In the genomic region with DNA sequence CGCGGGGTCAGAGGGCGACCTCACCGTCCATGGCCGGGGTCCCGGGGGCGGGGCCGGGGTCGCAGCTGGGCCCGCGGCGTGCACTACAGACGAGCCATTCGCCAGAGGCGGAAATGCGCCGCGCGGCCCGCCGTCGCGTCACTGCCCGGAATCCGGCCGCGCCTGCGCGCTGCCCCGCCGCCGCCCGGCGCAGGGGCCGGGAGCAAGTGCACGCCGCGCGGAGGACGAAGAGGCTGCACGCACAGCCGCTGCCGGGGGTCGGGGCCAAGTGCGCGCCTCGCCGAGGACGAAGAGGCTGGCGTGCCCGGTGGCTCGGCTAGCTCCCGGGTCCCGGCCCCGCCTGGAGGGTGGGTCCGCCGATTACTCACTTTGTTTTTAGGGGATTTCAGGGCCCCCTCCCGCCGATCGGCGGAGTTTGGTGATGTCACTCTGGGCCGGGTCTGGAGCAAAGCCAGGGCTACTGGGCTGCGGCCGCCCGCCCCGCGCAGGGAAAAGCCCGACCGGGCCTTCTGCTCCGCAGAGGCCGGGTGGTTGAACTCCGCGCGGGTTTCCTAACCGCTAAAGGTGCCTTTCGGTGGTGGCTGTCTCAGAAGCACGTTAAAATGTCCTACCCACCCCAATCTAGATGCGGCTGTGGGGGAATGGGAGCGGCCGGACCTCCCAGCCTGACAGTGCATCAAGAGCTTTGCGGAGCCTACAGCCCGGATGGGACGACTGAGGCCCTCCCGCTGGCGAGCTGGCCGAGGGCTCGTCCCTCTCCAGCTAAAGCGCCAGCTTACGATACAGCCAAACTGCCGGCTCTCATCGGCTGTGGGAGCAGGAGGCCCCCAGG, we compare ENCODE assay signal across 8 cellular contexts. TPM values are rescaled to one million over a fixed set of nuclear protein-coding genes. Genes with fewer than 3 reads are reported as not detected.
DNase-seq lines count a peak whose midpoint lies in the region; ATAC-seq and TF ChIP-seq lines count a peak whose summit lies in the region.

RELA (minus strand) TSS at position 115 of the 832 bp plus-strand sequence; CDS start at position 31, 84 bp downstream.

- peak within 1 kb of the TSS; percentile 90 for H3K27ac ChIP-seq in OCI-LY7 (ENCODE audit: low read depth, low read length, poor library complexity, severe bottlenecking)

- intact Hi-C loops in Calu3 (cut with micrococcal nuclease; ENCODE audit: unreplicated experiment) = no loop called here
- intact Hi-C loops in OCI-LY7 (cut with micrococcal nuclease; ENCODE audit: unreplicated experiment) = loop anchor here (1.0 to 5.0 kb wide), 5 partner anchors 24 to 196 kb away; partner anchors contain the start of genes FAM89B, PCNX3 and ZNRD2

- peaks cover 36% of the 10 kb centered on the region for H3K36me3 ChIP-seq in OCI-LY7 (ENCODE audit: insufficient read depth, low read length)

- H3K79me2 ChIP-seq in OCI-LY7 (ENCODE audit: insufficient read depth, low read depth, low read length) = peaks cover 19% of the 10 kb centered on the region

- peak; percentile 93 for DNase-seq in Calu3
- DNase-seq in HT1080 (ENCODE audit: low read depth) = peak; percentile 89
- peak; percentile 96 for DNase-seq in OCI-LY7 (ENCODE audit: low spot score)
- peak; percentile 87 for DNase-seq in activated T-cell treated with anti-CD3 and anti-CD28 coated beads for 24 hours (ENCODE audit: low read depth)
- DNase-seq in epithelial cell of esophagus (ENCODE audit: low read depth) = peak; percentile 96
- peak; percentile 94 for DNase-seq in mucosa of gallbladder (ENCODE audit: low spot score)
- peak; percentile 70 to 85 for DNase-seq in stimulated activated CD8-positive, alpha-beta memory T cell treated with anti-CD3 and anti-CD28 coated beads, Interleukin-4, amount 100 ng/mL, for 4 hours (ENCODE audit: low read depth in 2 of 2, low spot score in 1 of 2)

- H3K27me3 Mint-ChIP-seq in Calu3 (ENCODE audit: unreplicated experiment) = no peaks in the 10 kb centered on the region

- POLR2A ChIA-PET in OCI-LY7 (lab: Charles Lee) = interaction anchor here (1.3 to 1.6 kb wide), 2 partner anchors 24 to 48 kb away, joined by 4 to 7 read pairs; no protein-coding TSS in a partner anchor

- BruUV-seq in Calu3 (replicated peaks; lab: Mats Ljungman, UMichigan) (TSS peak; percentile 86), OCI-LY7 (replicated peaks; lab: Mats Ljungman, UMichigan) (no TSS peak)

- peak within 1 kb of the TSS; percentile 68 for H2AFZ ChIP-seq in OCI-LY7 (ENCODE audit: low read length)

- peak within 1 kb of the TSS; percentile 78 for H3K4me3 Mint-ChIP-seq in Calu3 (ENCODE audit: low read depth, unreplicated experiment)

- H3K27ac Mint-ChIP-seq in Calu3 (ENCODE audit: unreplicated experiment) = peak within 1 kb of the TSS; percentile 75

- no peaks in the 10 kb centered on the region for H3K9me3 ChIP-seq in OCI-LY7 (ENCODE audit: low read length)

- H3K36me3 Mint-ChIP-seq in Calu3 (ENCODE audit: insufficient read depth, unreplicated experiment) = peaks cover 50% of the 10 kb centered on the region

- no peaks in the 10 kb centered on the region for H3K9me3 Mint-ChIP-seq in Calu3 (ENCODE audit: low read depth, unreplicated experiment)

- TF ChIP-seq CTCF in Calu3 (IDR thresholded peaks at IDR 0.05; ENCODE audit: unreplicated experiment) (no peak), OCI-LY7 (conservative IDR thresholded peaks at IDR 0.05; ENCODE audit: low read length) (no peak), epithelial cell of esophagus (IDR thresholded peaks at IDR 0.05; ENCODE audit: insufficient read depth, low read depth, low read length, missing control alignments) (no peak)

- CTCF ChIA-PET in Calu3 (lab: Charles Lee) (interaction anchor here (0.9 to 1.4 kb wide), 3 partner anchors 10 to 226 kb away, joined by 3 to 7 read pairs (median 5); partner anchors contain the start of gene FIBP), OCI-LY7 (lab: Charles Lee; ENCODE audit: unreplicated experiment) (interaction anchor here (0.6 kb wide), 1 partner anchor 1725 kb away, joined by 6 read pairs; no protein-coding TSS in a partner anchor)

- no peaks in the 10 kb centered on the region for H3K9me2 ChIP-seq in OCI-LY7 (ENCODE audit: insufficient read depth, low read length)

- peaks cover 15% of the 10 kb centered on the region for H3K4me1 ChIP-seq in OCI-LY7 (ENCODE audit: insufficient read depth, low read length, poor library complexity, severe bottlenecking)

- H3K4me3 ChIP-seq in OCI-LY7 (ENCODE audit: low read depth, low read length, poor library complexity, severe bottlenecking) = peak within 1 kb of the TSS; percentile 100
- H3K4me3 ChIP-seq in epithelial cell of esophagus (ENCODE audit: low read length) = peak within 1 kb of the TSS; percentile 99

- peak; percentile 83 for ATAC-seq in GM21360 (IDR thresholded peaks at IDR 0.05; ENCODE audit: unreplicated experiment)

- peaks cover 11% of the 10 kb centered on the region; the same call in 1 of the 2 replicates for H4K20me1 ChIP-seq in OCI-LY7 (ENCODE audit: insufficient read depth, low read length)

- H3K4me2 ChIP-seq in OCI-LY7 (ENCODE audit: low read length) = peak within 1 kb of the TSS; percentile 99

- H3K4me1 Mint-ChIP-seq in Calu3 (ENCODE audit: low read depth, unreplicated experiment) = peaks cover 8% of the 10 kb centered on the region

RNA-seq across cellular contexts. Expression of gene RELA, which starts in this region (rescaled TPM):
- total RNA-seq in Calu3 (2022) (76.4 and 79.6 TPM in 2 replicates), OCI-LY7 (2022) (78.9 and 82.5 TPM in 2 replicates), mucosa of gallbladder (84.2 TPM)
- total RNA-seq in HT1080 (2014; rRNA removed; shearing (Covaris generic)) = 31.7 and 55.4 TPM in 2 replicates
- 75.7 and 85.3 TPM in 2 replicates for polyA plus RNA-seq in HT1080 (2015; cell fraction: cytosol; rRNA removed)
- 82.9 and 84.6 TPM in 2 replicates for polyA plus RNA-seq in HT1080 (2015; cell fraction: nucleus; rRNA removed)
- total RNA-seq in OCI-LY7 (2014; rRNA removed; shearing (Covaris generic)) = 40.4 and 48.0 TPM in 2 replicates

Comparison
In these comparisons a context has a peak if more than half of its experiments do, and no peak if none do; other contexts are left out.
1. Peak in every context shown above with its lines: DNase-seq, ATAC-seq, H3K4me3 ChIP-seq and H3K27ac ChIP-seq.